Comparison of ENCODE assay signal across 24 cellular contexts in the genomic region with DNA sequence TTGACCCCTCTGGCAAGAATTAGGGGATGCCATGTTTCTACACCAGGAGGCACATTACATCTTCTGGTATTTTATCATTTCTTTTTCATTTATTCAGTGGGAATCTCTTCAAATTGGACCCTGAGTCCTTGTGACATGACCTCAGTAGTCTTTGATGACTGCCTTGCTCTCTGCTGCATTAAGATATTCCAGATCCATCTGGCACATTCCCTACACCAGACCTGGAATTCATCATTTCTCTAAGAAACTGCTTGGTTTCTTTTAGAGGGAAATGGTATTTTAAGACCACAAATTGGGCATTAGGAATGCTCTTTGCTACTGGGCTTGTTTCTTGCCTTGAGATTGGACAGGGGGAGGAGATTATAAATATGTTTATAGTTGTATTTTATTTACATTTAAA.
"Had no signal": no experiment of that assay in that cellular context is flagged by ENCODE, and none has a peak within 500 bp of the region (broad histone marks: within the 10 kb centered on the region; RNA-seq: fewer than 3 reads in every experiment).

No MANE protein-coding gene starts in this region.

- H3K4me3 Mint-ChIP-seq: endodermal cell; immature natural killer cell; memory B cell; nephron progenitor cell; stimulated activated naive CD8-positive, alpha-beta T cell treated with anti-CD3 and anti-CD28 coated beads, Interleukin-15, Interleukin-2, amounts not matched to agents 100 ng/mL and 50 ng/mL, for 24 hours had no signal

- H3K27me3 Mint-ChIP-seq: memory B cell; stimulated activated naive CD8-positive, alpha-beta T cell treated with anti-CD3 and anti-CD28 coated beads, Interleukin-15, Interleukin-2, amounts not matched to agents 100 ng/mL and 50 ng/mL, for 24 hours had no signal

- H3K9me3 Mint-ChIP-seq: immature natural killer cell had no signal

- H3K27me3 ChIP-seq: colonic mucosa, gastroesophageal sphincter, left lung, neutrophil, tibial artery, upper lobe of right lung, vagina had no signal

- H3K36me3 ChIP-seq: colonic mucosa, gastroesophageal sphincter, left lung, lower lobe of right lung, neutrophil, tibial artery, upper lobe of right lung, vagina had no signal

- H3K4me3 ChIP-seq: colonic mucosa, gastroesophageal sphincter, left lung, lower lobe of right lung, tibial artery, upper lobe of right lung, vagina had no signal

- H3K27ac ChIP-seq: colonic mucosa, gastroesophageal sphincter, left lung, lower lobe of right lung, neutrophil, tibial artery, upper lobe of right lung, vagina had no signal

- ATAC-seq: gastroesophageal sphincter, left lung, lower lobe of right lung, sciatic nerve, upper lobe of right lung had no signal

- DNase-seq: cerebellar nuclear complex; colonic mucosa; dermis blood vessel endothelial cell; endodermal cell; erythroblast; glutamatergic neuron; immature natural killer cell; left lung; lower lobe of right lung; midbrain; nephron progenitor cell; posterior cingulate gyrus; small intestine; stimulated activated CD4-positive, alpha-beta T cell treated with anti-CD3 and anti-CD28 coated beads, Interleukin-12 subunit alpha, Interleukin-12 subunit beta, amount 100 ng/mL, for 4 hours; tibial artery; upper lobe of right lung had no signal

- H3K9me3 ChIP-seq: colonic mucosa, gastroesophageal sphincter, left lung, lower lobe of right lung, neutrophil, tibial artery, upper lobe of right lung, vagina had no signal

- FAIRE-seq: endothelial cell of umbilical vein, keratinocyte, small intestine had no signal

- H3K4me1 ChIP-seq: colonic mucosa, left lung, lower lobe of right lung, tibial artery, upper lobe of right lung, vagina had no signal

- H3K27ac Mint-ChIP-seq: endodermal cell; memory B cell; nephron progenitor cell; stimulated activated naive CD8-positive, alpha-beta T cell treated with anti-CD3 and anti-CD28 coated beads, Interleukin-15, Interleukin-2, amounts not matched to agents 100 ng/mL and 50 ng/mL, for 24 hours had no signal
